ENCODE assay signal across 8 cellular contexts in the genomic region with DNA sequence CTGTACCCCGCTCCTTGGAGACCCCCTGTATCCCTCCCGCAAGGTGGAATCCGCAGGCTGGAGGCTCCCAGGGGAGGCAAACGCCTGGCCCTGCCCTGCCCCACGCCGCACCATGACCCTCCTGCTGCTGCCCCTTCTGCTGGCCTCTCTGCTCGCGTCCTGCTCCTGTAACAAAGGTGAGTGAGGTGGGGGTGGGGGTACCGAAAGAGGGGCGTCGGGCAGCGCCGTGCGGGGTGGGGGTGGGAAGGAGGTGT. TPM values are rescaled to one million over a fixed set of nuclear protein-coding genes. Genes with fewer than 3 reads are reported as not detected.
DNase-seq lines count a peak whose midpoint lies in the region; ATAC-seq and TF ChIP-seq lines count a peak whose summit lies in the region.

No MANE protein-coding gene starts in this region.

- peak in 1 of 2 donors; percentile 21 for ATAC-seq in activated T-cell treated with anti-CD3 and anti-CD28 coated beads, Interleukin-2, amount 50 U/mL, for 72 hours (replicated peaks in 1 of 2)

- peak overlapping the region; percentile 40 to 65 for H3K9ac ChIP-seq in liver (ENCODE audit: low read depth in 1 of 2, low read length in 2 of 2)

- no peaks in the 10 kb centered on the region for H3K9me3 ChIP-seq in liver (ENCODE audit: control insufficient read depth in 4 of 4, low read length in 3 of 4)

- peaks cover 2 to 6% of the 10 kb centered on the region in 2 donors for H3K36me3 Mint-ChIP-seq in activated T-cell treated with anti-CD3 and anti-CD28 coated beads, Interleukin-2, amount 50 U/mL, for 72 hours (ENCODE audit: insufficient read depth in 2 of 2)
- H3K36me3 Mint-ChIP-seq in type B pancreatic cell: peaks cover 22% of the 10 kb centered on the region

- WGBS in liver: under 1% methylated on average over 14 of the region's 14 CpGs

- H3K4me1 Mint-ChIP-seq in activated T-cell treated with anti-CD3 and anti-CD28 coated beads, Interleukin-2, amount 50 U/mL, for 72 hours (ENCODE audit: low read depth): peaks cover 39% of the 10 kb centered on the region
- H3K4me1 Mint-ChIP-seq in type B pancreatic cell (ENCODE audit: unreplicated experiment): peaks cover 14% of the 10 kb centered on the region

- H3K4me1 ChIP-seq in liver (ENCODE audit: control insufficient read depth in 4 of 4, insufficient read depth in 4 of 4, low read length in 3 of 4): peaks cover 1 to 36% (median 24%) of the 10 kb centered on the region in 4 donors

- peaks cover 0 to 20% (median 17%) of the 10 kb centered on the region in 4 donors for H3K36me3 ChIP-seq in liver (ENCODE audit: control insufficient read depth in 4 of 4, insufficient read depth in 3 of 4, low read depth in 1 of 4, low read length in 3 of 4)

- H3K27ac ChIP-seq in angular gyrus (ENCODE audit: low read depth, low read length) (peak overlapping the region; percentile 87), liver (ENCODE audit: low read depth in 1 of 2, low read length in 2 of 2) (peak overlapping the region; percentile 83 to 89)

- H3K9me3 Mint-ChIP-seq in activated T-cell treated with anti-CD3 and anti-CD28 coated beads, Interleukin-2, amount 50 U/mL, for 72 hours: no peaks in the 10 kb centered on the region
- H3K9me3 Mint-ChIP-seq in type B pancreatic cell: no peaks in the 10 kb centered on the region

- H3K4me3 Mint-ChIP-seq in activated T-cell treated with anti-CD3 and anti-CD28 coated beads, Interleukin-2, amount 50 U/mL, for 72 hours: peak overlapping the region; percentile 87 to 92
- H3K4me3 Mint-ChIP-seq in type B pancreatic cell: peak overlapping the region; percentile 92

- H3K27me3 ChIP-seq in liver (ENCODE audit: control insufficient read depth in 4 of 4, insufficient read depth in 4 of 4, low read length in 3 of 4): no peaks in the 10 kb centered on the region

- TF ChIP-seq CTCF in liver (IDR thresholded peaks at IDR 0.05; ENCODE audit: low read depth, low read length, missing input control): no peak
- no peak for TF ChIP-seq CTCF in type B pancreatic cell (conservative IDR thresholded peaks at IDR 0.05)

- DNase-seq in activated T-cell treated with anti-CD3 and anti-CD28 coated beads, Interleukin-2, amount 50 U/mL, for 72 hours: no peak
- DNase-seq in activated T-cell treated with anti-CD3 and anti-CD28 coated beads for 4 hours: no peak
- DNase-seq in type B pancreatic cell (ENCODE audit: extremely low spot score, unreplicated experiment): no peak
- DNase-seq in effector CD8-positive, alpha-beta T cell (lab: John Stamatoyannopoulos, UW): no peak
- DNase-seq in pons (ENCODE audit: low spot score): no peak
- no peak for DNase-seq in stimulated activated CD4-positive, alpha-beta T cell treated with anti-CD3 and anti-CD28 coated beads, Interleukin-4, amount 100 ng/mL, for 24 hours

- TF ChIP-seq RAD21 in liver (IDR thresholded peaks at IDR 0.05): no peak

- no peak overlapping the region for H3K27ac Mint-ChIP-seq in activated T-cell treated with anti-CD3 and anti-CD28 coated beads, Interleukin-2, amount 50 U/mL, for 72 hours
- H3K27ac Mint-ChIP-seq in type B pancreatic cell: peak overlapping the region; percentile 91

- H3K27me3 Mint-ChIP-seq in activated T-cell treated with anti-CD3 and anti-CD28 coated beads, Interleukin-2, amount 50 U/mL, for 72 hours (ENCODE audit: low read depth): no peaks in the 10 kb centered on the region
- H3K27me3 Mint-ChIP-seq in type B pancreatic cell: peaks cover 11% of the 10 kb centered on the region

- H3K4me3 ChIP-seq in liver (ENCODE audit: low read depth in 1 of 3, low read length in 3 of 3): peak overlapping the region; percentile 57 to 77 (median 77)

TF ChIP-seq in liver, 16 proteins besides CTCF, POLR2A, EP300 and RAD21:
- TF ChIP-seq MAX (IDR thresholded peaks at IDR 0.05): no peak
- TF ChIP-seq NR2F2 (IDR thresholded peaks at IDR 0.05): no peak
- TF ChIP-seq JUND (IDR thresholded peaks at IDR 0.05): no peak
- TF ChIP-seq REST (IDR thresholded peaks at IDR 0.05): no peak
TF ChIP-seq in liver: peak in this region for 0.

RNA-seq across cellular contexts. Expression of gene CLSTN3, which starts 0.3 kb away (rescaled TPM):
- 10 to 100 TPM; 56.1 to 59.2 TPM for total RNA-seq in activated T-cell treated with anti-CD3 and anti-CD28 coated beads, Interleukin-2, amount 50 U/mL, for 72 hours
- total RNA-seq in liver (10 to 100 TPM; 27.1 to 37.2 TPM), type B pancreatic cell (ENCODE audit: low replicate concordance) (51.6 and 80.7 TPM in 2 replicates)
- 10 to 100 TPM in 1 of 2 donors, 1 to 10 TPM in 1; 6.1 to 26.5 TPM for polyA plus RNA-seq in liver

RNA-seq across cellular contexts. Expression of gene RBP5, which starts 1.8 kb away (rescaled TPM):
- under 1 TPM in 1 of 2 donors, not detected in 1; 0.26 TPM for total RNA-seq in activated T-cell treated with anti-CD3 and anti-CD28 coated beads, Interleukin-2, amount 50 U/mL, for 72 hours
- total RNA-seq in liver: 10 to 100 TPM; 12.9 to 47.1 TPM
- 100 to 1,000 TPM in 1 of 2 donors, 10 to 100 TPM in 1; 80.2 to 108 TPM for polyA plus RNA-seq in liver
- 1.0 and 1.2 TPM in 2 replicates for total RNA-seq in type B pancreatic cell (ENCODE audit: low replicate concordance)

RNA-seq across cellular contexts. Expression of gene C1RL, which starts 21.4 kb away (rescaled TPM):
- 10 to 100 TPM; 22.6 to 27.4 TPM for total RNA-seq in activated T-cell treated with anti-CD3 and anti-CD28 coated beads, Interleukin-2, amount 50 U/mL, for 72 hours
- 100 to 1,000 TPM in 1 of 2 donors, 10 to 100 TPM in 1; 67.5 to 188 TPM for total RNA-seq in liver
- polyA plus RNA-seq in liver: 100 to 1,000 TPM; 104 to 145 TPM
- total RNA-seq in type B pancreatic cell (ENCODE audit: low replicate concordance): 32.4 and 58.0 TPM in 2 replicates

RNA-seq across cellular contexts. Expression of gene C1R, which starts 38.2 kb away (rescaled TPM):
- total RNA-seq in activated T-cell treated with anti-CD3 and anti-CD28 coated beads, Interleukin-2, amount 50 U/mL, for 72 hours: 1 to 10 TPM; 5.6 to 6.4 TPM
- total RNA-seq in liver (1,000 to 10,000 TPM in 1 of 2 donors, 100 to 1,000 TPM in 1; 211 to 1,249 TPM), type B pancreatic cell (ENCODE audit: low replicate concordance) (5.4 and 6.5 TPM in 2 replicates)
- polyA plus RNA-seq in liver: 1,000 to 10,000 TPM; 1,058 to 1,822 TPM

RNA-seq across cellular contexts. Expression of gene PEX5, which starts 59.0 kb away (rescaled TPM):
- total RNA-seq in activated T-cell treated with anti-CD3 and anti-CD28 coated beads, Interleukin-2, amount 50 U/mL, for 72 hours: 10 to 100 TPM; 25.4 to 35.2 TPM
- total RNA-seq in liver (10 to 100 TPM; 19.4 to 37.9 TPM), type B pancreatic cell (ENCODE audit: low replicate concordance) (50.2 and 71.8 TPM in 2 replicates)
- 10 to 100 TPM in 1 of 2 donors, 1 to 10 TPM in 1; 5.7 to 26.2 TPM for polyA plus RNA-seq in liver
